In the genomic region with DNA sequence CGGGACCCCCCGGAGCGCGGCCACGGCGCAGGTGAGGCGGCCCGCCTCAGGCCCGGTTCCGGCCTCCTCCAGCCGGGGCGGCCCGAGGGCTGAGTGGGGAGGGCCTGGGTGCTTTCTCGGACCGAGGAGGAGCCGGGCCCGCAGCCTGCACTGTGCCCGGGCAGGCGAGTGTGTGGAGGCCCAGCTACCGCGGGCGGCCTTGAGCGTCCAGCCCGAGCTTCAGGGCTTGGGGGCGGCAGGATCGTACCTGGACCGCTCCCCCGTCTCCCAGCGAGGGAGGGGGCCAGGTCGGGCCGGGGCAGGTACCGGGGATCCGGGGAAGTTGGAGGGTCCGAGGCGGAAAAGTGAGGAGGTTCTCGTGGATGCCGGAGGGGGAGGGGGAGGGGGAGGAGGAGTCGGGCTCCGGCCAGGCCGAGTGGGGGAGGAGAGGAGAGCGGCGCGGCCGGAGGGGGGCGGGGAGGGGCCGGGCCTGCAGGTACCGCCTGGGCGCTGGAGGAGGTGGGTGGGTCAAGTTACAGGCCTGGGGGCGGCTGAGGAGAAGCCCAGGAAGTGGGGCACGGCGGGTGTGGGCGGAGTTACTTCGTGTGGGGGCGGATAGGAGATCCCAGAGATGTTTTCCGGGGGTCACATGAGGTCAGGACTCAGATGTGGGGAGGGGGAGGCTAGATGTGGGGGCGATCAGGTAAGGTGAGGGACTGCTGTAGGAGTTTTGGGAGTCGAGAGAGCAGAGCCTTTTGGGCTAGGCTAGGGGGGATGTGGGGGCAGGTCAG, we compare ENCODE assay signal across 1 cellular context.
A peak's percentile ranks its signal among the peaks of the same experiment; 100 is the strongest.
TF ChIP-seq lines count a peak whose summit lies in the region.

No MANE protein-coding gene starts in this region.

TF ChIP-seq in K562, 482 proteins besides CTCF, POLR2A, EP300 and RAD21 (continued from another document):
- TF ChIP-seq KLF10 (CRISPR knock-in tag; IDR thresholded peaks at IDR 0.05) (no peak), BRD4 (IDR thresholded peaks at IDR 0.05) (peak; percentile 69; the same call in 1 of the 2 replicates), NFE2 (IDR thresholded peaks at IDR 0.05; ENCODE audit: low read depth) (no peak), ZNF316 (IDR thresholded peaks at IDR 0.05) (no peak), JUND (IDR thresholded peaks at IDR 0.05; ENCODE audit: borderline replicate concordance, low read depth, low read length) (0 out of 2 replicates have a peak, but pooled peaks have one; percentile 10), JUND (tag; IDR thresholded peaks at IDR 0.05; ENCODE audit: borderline replicate concordance, low read depth, low read length) (no peak), CREM (IDR thresholded peaks at IDR 0.05; ENCODE audit: low read depth) (peak; percentile 38; the same call in 1 of the 2 replicates), CCAR2 (IDR thresholded peaks at IDR 0.05; ENCODE audit: low read depth, low read length) (no peak)
- TF ChIP-seq, protein P1, sequence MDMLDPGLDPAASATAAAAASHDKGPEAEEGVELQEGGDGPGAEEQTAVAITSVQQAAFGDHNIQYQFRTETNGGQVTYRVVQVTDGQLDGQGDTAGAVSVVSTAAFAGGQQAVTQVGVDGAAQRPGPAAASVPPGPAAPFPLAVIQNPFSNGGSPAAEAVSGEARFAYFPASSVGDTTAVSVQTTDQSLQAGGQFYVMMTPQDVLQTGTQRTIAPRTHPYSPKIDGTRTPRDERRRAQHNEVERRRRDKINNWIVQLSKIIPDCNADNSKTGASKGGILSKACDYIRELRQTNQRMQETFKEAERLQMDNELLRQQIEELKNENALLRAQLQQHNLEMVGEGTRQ (CRISPR knock-in tag; IDR thresholded peaks at IDR 0.05): no peak
